20 cellular contexts compared by ENCODE assay signal in the genomic region with DNA sequence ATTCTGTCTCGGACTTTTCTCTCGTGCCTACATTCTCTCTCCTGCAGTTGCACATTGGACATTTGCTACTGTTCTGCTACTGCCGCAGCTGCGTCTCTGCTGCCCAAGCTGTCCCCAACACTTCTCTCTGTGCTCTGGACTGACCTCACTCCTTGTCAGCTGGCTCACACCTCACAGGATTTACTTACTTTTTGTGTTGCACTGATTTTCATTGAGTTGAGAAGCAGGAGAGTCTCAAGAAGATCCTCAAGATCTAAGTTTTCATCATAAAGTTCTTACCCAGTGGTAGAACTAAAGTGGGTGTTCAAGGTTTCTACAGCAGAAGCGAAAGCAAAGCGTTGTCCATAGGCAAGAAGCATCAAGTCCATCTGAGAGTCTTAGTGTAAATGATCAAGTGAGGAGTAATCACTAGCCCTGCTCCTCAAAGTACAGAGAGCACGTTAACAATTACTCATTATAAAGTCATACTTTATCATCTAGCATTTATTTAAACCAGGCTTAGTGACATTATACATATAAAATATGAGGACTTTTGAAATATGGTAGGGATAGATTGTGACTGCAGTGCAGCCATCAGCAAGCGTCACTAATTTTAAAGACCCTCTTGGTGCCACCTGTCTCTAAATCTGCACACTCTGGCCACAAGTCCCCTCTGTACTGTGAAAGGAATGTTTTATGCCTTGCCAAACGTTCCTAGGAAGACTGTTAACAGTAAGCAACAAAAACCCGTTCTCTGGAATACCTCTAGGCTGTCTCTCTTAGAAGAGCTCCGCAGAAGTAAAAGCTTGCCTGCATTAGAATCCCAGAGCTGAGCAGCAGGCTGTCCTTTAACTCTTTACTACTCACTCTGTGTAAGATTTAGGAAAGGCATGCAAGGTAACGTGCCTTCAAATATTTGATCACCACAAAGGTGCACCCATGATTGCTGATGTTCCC. TPM values are rescaled to one million over a fixed set of nuclear protein-coding genes. Genes with fewer than 3 reads are reported as not detected.
A peak's percentile ranks its signal among the peaks of the same experiment; 100 is the strongest.
DNase-seq lines count a peak whose midpoint lies in the region; ATAC-seq and TF ChIP-seq lines count a peak whose summit lies in the region.
"Had no signal": no experiment of that assay in that cellular context is flagged by ENCODE, and none has a peak within 500 bp of the region (broad histone marks: within the 10 kb centered on the region; RNA-seq: fewer than 3 reads in every experiment).

No MANE protein-coding gene starts in this region.

- POLR2A ChIA-PET in CD4-positive, alpha-beta memory T cell (lab: Charles Lee; ENCODE audit: partially characterized antibody) = no interaction called here

- intact Hi-C loops in colonic mucosa (cut with DNase I) (no loop called here), left colon (cut with DNase I, micrococcal nuclease) (no loop called here), head of caudate nucleus (cut with DNase I) (no loop called here)
- intact Hi-C loops in CD4-positive, alpha-beta memory T cell (cut with micrococcal nuclease) = no loop called here

- peak overlapping the region; percentile 32 for H3K27ac ChIP-seq in colonic mucosa
- no peak overlapping the region for H3K27ac ChIP-seq in CD4-positive, alpha-beta memory T cell (ENCODE audit: low read depth, low read length)
- H3K27ac ChIP-seq: brain microvascular endothelial cell, right lobe of liver had no signal

- CTCF ChIA-PET in CD4-positive, alpha-beta memory T cell (lab: Charles Lee; ENCODE audit: partially characterized antibody) = no interaction called here

- peaks cover 22% of the 10 kb centered on the region for H3K4me1 Mint-ChIP-seq in progenitor cell of endocrine pancreas (ENCODE audit: low read depth)
- H3K4me1 Mint-ChIP-seq in CD4-positive, alpha-beta memory T cell = no peaks in the 10 kb centered on the region
- H3K4me1 Mint-ChIP-seq: naive thymus-derived CD8-positive, alpha-beta T cell had no signal

- no peaks in the 10 kb centered on the region for H3K36me3 Mint-ChIP-seq in progenitor cell of endocrine pancreas (ENCODE audit: insufficient read depth)
- no peaks in the 10 kb centered on the region for H3K36me3 Mint-ChIP-seq in CD4-positive, alpha-beta memory T cell
- H3K36me3 Mint-ChIP-seq: naive thymus-derived CD8-positive, alpha-beta T cell had no signal

- no peak overlapping the region for H3K4me3 Mint-ChIP-seq in progenitor cell of endocrine pancreas (ENCODE audit: low read depth)
- H3K4me3 Mint-ChIP-seq in CD4-positive, alpha-beta memory T cell = no peak overlapping the region
- H3K4me3 Mint-ChIP-seq: naive thymus-derived CD8-positive, alpha-beta T cell had no signal

- peak; percentile 14 for ATAC-seq in left colon
- no peak for ATAC-seq in HG03139 (IDR thresholded peaks at IDR 0.05; ENCODE audit: unreplicated experiment)
- ATAC-seq: naive thymus-derived CD8-positive, alpha-beta T cell; stimulated activated naive CD8-positive, alpha-beta T cell treated with anti-CD3 and anti-CD28 coated beads, Interleukin-15, Interleukin-2, amounts not matched to agents 100 U/mL and 50 U/mL, for 24 hours had no signal

- DNase-seq in H7 = peak; percentile 30
- no peak for DNase-seq in colonic mucosa
- DNase-seq in left colon = no peak
- DNase-seq in progenitor cell of endocrine pancreas (ENCODE audit: low spot score, unreplicated experiment) = no peak
- no peak for DNase-seq in head of caudate nucleus
- DNase-seq in amygdala (lab: John Stamatoyannopoulos, UW) = no peak
- no peak for DNase-seq in CD4-positive, alpha-beta memory T cell
- DNase-seq: activated CD4-positive, alpha-beta T cell treated with anti-CD3 and anti-CD28 coated beads for 4 hours; activated CD8-positive, alpha-beta memory T cell treated with anti-CD3 and anti-CD28 coated beads for 24 hours; activated gamma-delta T cell treated with Interleukin-2 at 50 U/mL for 16 hours; activated T-cell treated with anti-CD3 and anti-CD28 coated beads, Interleukin-2, amount 50 U/mL, for 1 hour; brain microvascular endothelial cell; naive thymus-derived CD8-positive, alpha-beta T cell; NCI-H510A; NK-92 treated with Interleukin-12 subunit alpha and Interleukin-12 subunit beta, amount 100 ng/mL, for 24 hours; right lobe of liver; stimulated activated naive CD8-positive, alpha-beta T cell treated with anti-CD3 and anti-CD28 coated beads, Interleukin-15, Interleukin-2, amounts not matched to agents 100 U/mL and 50 U/mL, for 24 hours; T-helper 2 cell had no signal

- TF ChIP-seq CTCF in colonic mucosa (IDR thresholded peaks at IDR 0.05) (no peak), progenitor cell of endocrine pancreas (IDR thresholded peaks at IDR 0.05; ENCODE audit: unreplicated experiment) (no peak)

- H3K36me3 ChIP-seq in H7 (replicated peaks; ENCODE audit: control insufficient read depth, insufficient read depth, low read length) (no peaks in the 10 kb centered on the region), colonic mucosa (no peaks in the 10 kb centered on the region)
- no peaks in the 10 kb centered on the region for H3K36me3 ChIP-seq in CD4-positive, alpha-beta memory T cell (ENCODE audit: insufficient read depth, low read length)
- H3K36me3 ChIP-seq: brain microvascular endothelial cell, pancreas, right lobe of liver had no signal

- H3K9me3 ChIP-seq in colonic mucosa = no peaks in the 10 kb centered on the region
- H3K9me3 ChIP-seq in CD4-positive, alpha-beta memory T cell (ENCODE audit: control insufficient read depth in 1 of 2, low read length in 2 of 2) = no peaks in the 10 kb centered on the region
- H3K9me3 ChIP-seq: pancreas, right lobe of liver had no signal

- no peak overlapping the region for H3K9ac ChIP-seq in colonic mucosa (ENCODE audit: low read depth in 2 of 2, low read length in 2 of 2)

- peak overlapping the region; percentile 53 for H3K27ac Mint-ChIP-seq in progenitor cell of endocrine pancreas
- no peak overlapping the region for H3K27ac Mint-ChIP-seq in CD4-positive, alpha-beta memory T cell
- H3K27ac Mint-ChIP-seq: naive thymus-derived CD8-positive, alpha-beta T cell had no signal

- peaks cover 2% of the 10 kb centered on the region for H3K9me3 Mint-ChIP-seq in progenitor cell of endocrine pancreas (ENCODE audit: low read depth)
- no peaks in the 10 kb centered on the region for H3K9me3 Mint-ChIP-seq in CD4-positive, alpha-beta memory T cell

- no peaks in the 10 kb centered on the region for H3K27me3 ChIP-seq in H7 (ENCODE audit: control insufficient read depth, insufficient read depth, low read length)
- no peaks in the 10 kb centered on the region for H3K27me3 ChIP-seq in colonic mucosa
- no peaks in the 10 kb centered on the region for H3K27me3 ChIP-seq in CD4-positive, alpha-beta memory T cell (ENCODE audit: insufficient read depth, low read length)
- H3K27me3 ChIP-seq: brain microvascular endothelial cell, pancreas, right lobe of liver had no signal

- no peaks in the 10 kb centered on the region for H3K4me1 ChIP-seq in colonic mucosa
- no peaks in the 10 kb centered on the region for H3K4me1 ChIP-seq in CD4-positive, alpha-beta memory T cell (ENCODE audit: insufficient read depth, low read length)

- no peaks in the 10 kb centered on the region for H3K27me3 Mint-ChIP-seq in progenitor cell of endocrine pancreas
- H3K27me3 Mint-ChIP-seq in CD4-positive, alpha-beta memory T cell = peaks cover 7 to 10% of the 10 kb centered on the region in 2 donors

- H3K4me3 ChIP-seq in H7 (ENCODE audit: insufficient read depth, low read depth, low read length) (no peak overlapping the region), colonic mucosa (no peak overlapping the region)
- H3K4me3 ChIP-seq in CD4-positive, alpha-beta memory T cell (ENCODE audit: low read length in 2 of 2) = no peak overlapping the region
- H3K4me3 ChIP-seq: pancreas, right lobe of liver had no signal

RNA-seq across cellular contexts. Expression of a gene that starts 53.6 kb away (rescaled TPM):
- total RNA-seq in H7 (2014; rRNA removed; shearing (Covaris generic)) = 16.5 and 27.6 TPM in 2 replicates
- 10 to 100 TPM in 1 of 2 donors, 1 to 10 TPM in 1; 8.0 to 14.0 TPM for total RNA-seq in colonic mucosa
- 10 to 100 TPM; 10.7 to 13.4 TPM for total RNA-seq in left colon
- total RNA-seq in progenitor cell of endocrine pancreas = 18.6 and 23.4 TPM in 2 replicates
- 10 to 100 TPM; 20.3 to 21.1 TPM for total RNA-seq in CD4-positive, alpha-beta memory T cell
- polyA plus RNA-seq in CD4-positive, alpha-beta memory T cell = 10 to 100 TPM in 1 of 2 donors, 1 to 10 TPM in 1; 6.5 to 16.9 TPM
